18 cellular contexts compared by ENCODE assay signal in genomic region chr10:103557455-103557854, GRCh38.
DNase-seq lines count a peak whose midpoint lies in the region; ATAC-seq and TF ChIP-seq lines count a peak whose summit lies in the region.
"Had no signal": no experiment of that assay in that cellular context is flagged by ENCODE, and none has a peak within 500 bp of the region (broad histone marks: within the 10 kb centered on the region; RNA-seq: fewer than 3 reads in every experiment).

No MANE protein-coding gene starts in this region.

- no peak overlapping the region for H2AFZ ChIP-seq in osteoblast (ENCODE audit: low read length)

- peak; percentile 27 for DNase-seq in NCI-H510A treated with DMSO at 0.1 percent for 48 hours (lab: John Stamatoyannopoulos, UW)
- no peak for DNase-seq in NCI-H510A (lab: John Stamatoyannopoulos, UW)
- DNase-seq in left lobe of liver (ENCODE audit: low spot score), result peak; percentile 83
- DNase-seq in osteoblast (ENCODE audit: insufficient read length, low spot score, missing footprints), result peak; percentile 43
- DNase-seq in type B pancreatic cell (ENCODE audit: extremely low spot score, unreplicated experiment), result no peak
- no peak for DNase-seq in nucleus accumbens (lab: John Stamatoyannopoulos, UW)
- no peak for DNase-seq in activated T-cell treated with anti-CD3 and anti-CD28 coated beads for 4 hours
- DNase-seq: 8988T, DMS79, KBM-7, MM.1S, NCI-H1092, NCI-H1436, NCI-H187 treated with DMSO at 0.1 percent for 48 hours, NCI-H2107 had no signal

- no peaks in the 10 kb centered on the region for H3K9me3 Mint-ChIP-seq in type B pancreatic cell

- H3K4me1 ChIP-seq in osteoblast (ENCODE audit: insufficient read depth, low read length), result no peaks in the 10 kb centered on the region

- ATAC-seq in left lobe of liver (peak; percentile 83), HG02970 (IDR thresholded peaks at IDR 0.05; ENCODE audit: low FRiP score, unreplicated experiment) (no peak)
- ATAC-seq: Panc1 had no signal

- H4K20me1 ChIP-seq in osteoblast (ENCODE audit: insufficient read depth, low read length), result no peaks in the 10 kb centered on the region

- no peak overlapping the region for H3K4me2 ChIP-seq in osteoblast (ENCODE audit: insufficient read depth, low read length)

- H3K27ac Mint-ChIP-seq in type B pancreatic cell, result peak overlapping the region; percentile 8

- H3K27ac ChIP-seq in osteoblast (ENCODE audit: low read depth, low read length), result no peak overlapping the region
- H3K27ac ChIP-seq: HL-60 had no signal

- TF ChIP-seq CTCF in osteoblast (IDR thresholded peaks at IDR 0.05; ENCODE audit: extremely low read depth, low read depth, low read length) (no peak), type B pancreatic cell (conservative IDR thresholded peaks at IDR 0.05) (no peak)

- peaks cover 16% of the 10 kb centered on the region for H3K4me1 Mint-ChIP-seq in type B pancreatic cell (ENCODE audit: unreplicated experiment)

- H3K4me3 Mint-ChIP-seq in type B pancreatic cell, result peak overlapping the region; percentile 57

- peaks cover 26% of the 10 kb centered on the region for H3K27me3 ChIP-seq in osteoblast (ENCODE audit: insufficient read depth, low read length)

- H3K27me3 Mint-ChIP-seq in type B pancreatic cell, result peaks cover 4% of the 10 kb centered on the region

- H3K79me2 ChIP-seq in osteoblast (ENCODE audit: insufficient read depth, low read length), result no peaks in the 10 kb centered on the region

- H3K9me3 ChIP-seq in osteoblast (ENCODE audit: low read depth, low read length), result no peaks in the 10 kb centered on the region

- no peaks in the 10 kb centered on the region for H3K36me3 Mint-ChIP-seq in type B pancreatic cell

- H3K4me3 ChIP-seq in osteoblast (ENCODE audit: insufficient read depth, low read length), result no peak overlapping the region

- no peaks in the 10 kb centered on the region for H3K36me3 ChIP-seq in osteoblast (ENCODE audit: insufficient read depth, low read length)

Comparison
In these comparisons a context has a peak if more than half of its experiments do, and no peak if none do; other contexts are left out.
1. DNase-seq: peak in NCI-H510A treated with DMSO at 0.1 percent for 48 hours (single experiment), left lobe of liver (single experiment) and osteoblast (single experiment); none in NCI-H510A (single experiment), type B pancreatic cell (single experiment), nucleus accumbens (0 of 56) and activated T-cell treated with anti-CD3 and anti-CD28 coated beads for 4 hours (single experiment).